ENCODE assay signal across 9 cellular contexts in genomic region chr1:151972533-151973270, GRCh38. TPM values are rescaled to one million over a fixed set of nuclear protein-coding genes. Genes with fewer than 3 reads are reported as not detected.
DNase-seq lines count a peak whose midpoint lies in the region; ATAC-seq and TF ChIP-seq lines count a peak whose summit lies in the region.
"Had no signal": no experiment of that assay in that cellular context is flagged by ENCODE, and none has a peak within 500 bp of the region (broad histone marks: within the 10 kb centered on the region; RNA-seq: fewer than 3 reads in every experiment).

No MANE protein-coding gene starts in this region.

- no peak overlapping the region for H3K4me3 ChIP-seq in Loucy (ENCODE audit: low read length, poor library complexity, severe bottlenecking)
- H3K4me3 ChIP-seq in upper lobe of left lung = no peak overlapping the region
- H3K4me3 ChIP-seq: thoracic aorta had no signal

- H4K20me1 ChIP-seq in Loucy (ENCODE audit: insufficient read depth, low read length, poor library complexity, severe bottlenecking) = no peaks in the 10 kb centered on the region

- no peaks in the 10 kb centered on the region for H3K27me3 ChIP-seq in Loucy (ENCODE audit: insufficient read depth, low read length, poor library complexity, severe bottlenecking)
- H3K27me3 ChIP-seq in upper lobe of left lung = no peaks in the 10 kb centered on the region

- H3K9ac ChIP-seq in Loucy (ENCODE audit: low read depth, low read length, poor library complexity, severe bottlenecking) = no peak overlapping the region

- no peaks in the 10 kb centered on the region for H3K9me2 ChIP-seq in Loucy (replicated peaks; ENCODE audit: low read depth, low read length)

- peak overlapping the region; percentile 1 for H3K4me2 ChIP-seq in Loucy (ENCODE audit: low read depth, low read length, poor library complexity, severe bottlenecking)

- H3K9me3 ChIP-seq in Loucy (ENCODE audit: insufficient read depth, low read depth, low read length) = no peaks in the 10 kb centered on the region
- no peaks in the 10 kb centered on the region for H3K9me3 ChIP-seq in upper lobe of left lung
- H3K9me3 ChIP-seq: thoracic aorta had no signal

- DNase-seq in Caki2 (ENCODE audit: low read depth) = peak; percentile 91
- DNase-seq in activated naive CD4-positive, alpha-beta T cell treated with anti-CD3 and anti-CD28 coated beads, Interleukin-2, amount 50 U/mL, for 16 hours = peak; percentile 19
- peak; percentile 61 for DNase-seq in iPS-NIHi11 (ENCODE audit: low spot score)
- peak in 1 of 2 donors; percentile 81 for DNase-seq in upper lobe of left lung
- DNase-seq in effector CD8-positive, alpha-beta T cell (lab: John Stamatoyannopoulos, UW) = no peak
- no peak for DNase-seq in activated CD4-positive, CD25-positive, alpha-beta regulatory T cell treated with anti-CD3 and anti-CD28 coated beads, Interleukin-2, amount 50 U/mL, for 72 hours

- H3K27ac ChIP-seq in upper lobe of left lung = peak overlapping the region in 3 of 4 donors; percentile 23 to 61 (median 42)
- H3K27ac ChIP-seq: thoracic aorta had no signal

- no peak for TF ChIP-seq POLR2A in upper lobe of left lung (IDR thresholded peaks at IDR 0.05)

- H2AFZ ChIP-seq in Loucy (ENCODE audit: low read length) = no peak overlapping the region

- ATAC-seq in upper lobe of left lung (ENCODE audit: low FRiP score in 2 of 2) (peak; percentile 87 to 91), HG03045 (IDR thresholded peaks at IDR 0.05; ENCODE audit: unreplicated experiment) (no peak)

- TF ChIP-seq EP300 in upper lobe of left lung (IDR thresholded peaks at IDR 0.05) = peak in 2 of 4 donors; percentile 5 to 83

- H3K4me1 ChIP-seq in Loucy (ENCODE audit: insufficient read depth, low read length, poor library complexity, severe bottlenecking) = peaks cover 29% of the 10 kb centered on the region
- H3K4me1 ChIP-seq in upper lobe of left lung = peaks cover 27 to 35% (median 32%) of the 10 kb centered on the region in 4 donors

- 34 to 40% methylated on average over 7 of the region's 7 CpGs for WGBS in upper lobe of left lung, 2 donors

- TF ChIP-seq CTCF in Loucy (conservative IDR thresholded peaks at IDR 0.05; ENCODE audit: low read length) (no peak), upper lobe of left lung (IDR thresholded peaks at IDR 0.05) (no peak)

- H3F3A ChIP-seq in Loucy (ENCODE audit: low read depth) = no peaks in the 10 kb centered on the region

- H3K36me3 ChIP-seq in Loucy (ENCODE audit: insufficient read depth, low read length) (no peaks in the 10 kb centered on the region), upper lobe of left lung (no peaks in the 10 kb centered on the region)
- H3K36me3 ChIP-seq: thoracic aorta had no signal

- in situ Hi-C loops in Caki2 (cut with HindIII; ENCODE audit: low pct_unique_long_range_greater_than_20kb, low sequenced_read_pairs) = no loop called here

- no peaks in the 10 kb centered on the region for H3K79me2 ChIP-seq in Loucy (ENCODE audit: insufficient read depth, low read length)

RNA-seq across cellular contexts. Expression of gene S100A10, which starts 21.0 kb away (rescaled TPM):
- 456 and 483 TPM in 2 replicates for total RNA-seq in Caki2 (2014; rRNA removed; shearing (Covaris generic); ENCODE audit: low replicate concordance)
- 100 to 1,000 TPM in 5 of 6 donors, 10 to 100 TPM in 1; 79.6 to 785 (median 432) TPM for total RNA-seq in upper lobe of left lung

Comparison
In these comparisons a context has a peak if more than half of its experiments do, and no peak if none do; other contexts are left out.
1. DNase-seq: peak in Caki2 (single experiment), activated naive CD4-positive, alpha-beta T cell treated with anti-CD3 and anti-CD28 coated beads, Interleukin-2, amount 50 U/mL, for 16 hours (single experiment) and iPS-NIHi11 (single experiment); none in effector CD8-positive, alpha-beta T cell (single experiment) and activated CD4-positive, CD25-positive, alpha-beta regulatory T cell treated with anti-CD3 and anti-CD28 coated beads, Interleukin-2, amount 50 U/mL, for 72 hours (single experiment).